Comparison of ENCODE assay signal across 16 cellular contexts in genomic region chr6:16400248-16400760, GRCh38.
"Had no signal": no experiment of that assay in that cellular context is flagged by ENCODE, and none has a peak within 500 bp of the region (broad histone marks: within the 10 kb centered on the region; RNA-seq: fewer than 3 reads in every experiment).

No MANE protein-coding gene starts in this region.

- H3K27me3 ChIP-seq: colonic mucosa, neutrophil had no signal

- H3K27ac ChIP-seq: colonic mucosa, left ventricle myocardium inferior, neutrophil had no signal

- DNase-seq: activated CD4-positive, alpha-beta T cell treated with anti-CD3 and anti-CD28 coated beads, Interleukin-2, amount 50 U/mL, for 1 hour; activated naive CD4-positive, alpha-beta T cell treated with anti-CD3 and anti-CD28 coated beads for 36 hours; activated naive CD8-positive, alpha-beta T cell treated with anti-CD3 and anti-CD28 coated beads, Interleukin-2, amount 50 U/mL, for 24 hours; colonic mucosa; hippocampal formation; left ventricle myocardium inferior; mucosa of descending colon; naive thymus-derived CD8-positive, alpha-beta T cell; posterior cingulate gyrus; right cardiac atrium had no signal

- H3K27me3 Mint-ChIP-seq: activated naive CD8-positive, alpha-beta T cell treated with anti-CD3 and anti-CD28 coated beads, Interleukin-2, amount 50 U/mL, for 24 hours; naive thymus-derived CD8-positive, alpha-beta T cell; type B pancreatic cell had no signal

- H3K9me3 ChIP-seq: colonic mucosa, left ventricle myocardium inferior, mucosa of descending colon, neutrophil had no signal

- H3K4me1 ChIP-seq: colonic mucosa had no signal

- H3K9me3 Mint-ChIP-seq: activated naive CD4-positive, alpha-beta T cell treated with anti-CD3 and anti-CD28 coated beads for 36 hours; naive thymus-derived CD8-positive, alpha-beta T cell; type B pancreatic cell had no signal

- H3K4me3 ChIP-seq: colonic mucosa, left ventricle myocardium inferior, mucosa of descending colon had no signal

- ATAC-seq: activated CD4-positive, CD25-positive, alpha-beta regulatory T cell treated with anti-CD3 and anti-CD28 coated beads, Interleukin-2, amount 50 U/mL, for 24 hours; activated naive CD8-positive, alpha-beta T cell treated with anti-CD3 and anti-CD28 coated beads, Interleukin-2, amount 50 U/mL, for 24 hours; esophagus mucosa; mucosa of descending colon; naive thymus-derived CD8-positive, alpha-beta T cell; right cardiac atrium had no signal

- H3K27ac Mint-ChIP-seq: activated naive CD4-positive, alpha-beta T cell treated with anti-CD3 and anti-CD28 coated beads for 36 hours; activated naive CD8-positive, alpha-beta T cell treated with anti-CD3 and anti-CD28 coated beads, Interleukin-2, amount 50 U/mL, for 24 hours; activated T-helper 2 cell treated with anti-CD3 and anti-CD28 coated beads, Interferon-gamma antibody, Interleukin-2, Interleukin-4, amounts not matched to agents 10 μg/mL and 5 μg/mL and 100 μg/mL, durations not matched to agents 14 hours and 24 hours and 36 hours; naive thymus-derived CD8-positive, alpha-beta T cell; T-helper 2 cell treated with Interferon-gamma antibody and Interleukin-4, amounts not matched to agents 5 μg/mL and 100 μg/mL, for 36 hours; type B pancreatic cell had no signal

- H3K36me3 ChIP-seq: colonic mucosa, left ventricle myocardium inferior, neutrophil had no signal

- H3K4me3 Mint-ChIP-seq: activated naive CD4-positive, alpha-beta T cell treated with anti-CD3 and anti-CD28 coated beads for 36 hours; activated naive CD8-positive, alpha-beta T cell treated with anti-CD3 and anti-CD28 coated beads, Interleukin-2, amount 50 U/mL, for 24 hours; naive thymus-derived CD8-positive, alpha-beta T cell; T-helper 2 cell treated with Interferon-gamma antibody and Interleukin-4, amounts not matched to agents 5 μg/mL and 100 μg/mL, for 36 hours; type B pancreatic cell had no signal
